In genomic region chr1:71080178-71080781, GRCh38 we compare ENCODE assay signal across 8 cellular contexts. TPM values are rescaled to one million over a fixed set of nuclear protein-coding genes. Genes with fewer than 3 reads are reported as not detected.
DNase-seq lines count a peak whose midpoint lies in the region; ATAC-seq and TF ChIP-seq lines count a peak whose summit lies in the region.

No MANE protein-coding gene starts in this region.

- H3K4me1 ChIP-seq in neutrophil (ENCODE audit: control insufficient read depth in 1 of 2, insufficient read depth in 1 of 2, low read depth in 1 of 2, low read length in 1 of 2), result peaks cover 16 to 25% of the 10 kb centered on the region in 2 experiments

- intact Hi-C loops in CD4-positive, alpha-beta T cell (cut with DNase I, micrococcal nuclease), result loop anchor here (2.0 to 10.0 kb wide), 6 partner anchors 31 to 873 kb away; partner anchors contain the start of genes ANKRD13C (in 2 of the 2) and CTH (in 2 of the 2)

- peak overlapping the region; percentile 94 for H3K27ac ChIP-seq in CD4-positive, alpha-beta T cell (ENCODE audit: low read depth, low read length)
- H3K27ac ChIP-seq in neutrophil, result peak overlapping the region; percentile 91

- H3K27me3 Mint-ChIP-seq in CD4-positive, alpha-beta T cell, result peaks cover 23% of the 10 kb centered on the region
- peaks cover 38% of the 10 kb centered on the region for H3K27me3 Mint-ChIP-seq in WTC11 (ENCODE audit: low read depth)

- H3K9me3 ChIP-seq in CD4-positive, alpha-beta T cell (ENCODE audit: control insufficient read depth, low read length), result no peaks in the 10 kb centered on the region
- no peaks in the 10 kb centered on the region for H3K9me3 ChIP-seq in neutrophil

- ATAC-seq in CD4-positive, alpha-beta T cell (ENCODE audit: poor library complexity), result no peak
- ATAC-seq in GM18907 (IDR thresholded peaks at IDR 0.05; ENCODE audit: unreplicated experiment), result peak; percentile 17
- 0 out of 2 replicates have a peak, but pooled peaks have one; percentile 5 for ATAC-seq in WTC11
- ATAC-seq in HG03039 (IDR thresholded peaks at IDR 0.05; ENCODE audit: unreplicated experiment), result no peak

- TF ChIP-seq CTCF in CD4-positive, alpha-beta T cell (IDR thresholded peaks at IDR 0.05), result no peak
- no peak for TF ChIP-seq CTCF in WTC11 (IDR thresholded peaks at IDR 0.05)
- TF ChIP-seq CTCF in fibroblast of pulmonary artery (IDR thresholded peaks at IDR 0.05; ENCODE audit: low read length, missing control alignments), result no peak
- TF ChIP-seq CTCF in neutrophil (IDR thresholded peaks at IDR 0.05), result no peak

- CTCF ChIA-PET in CD4-positive, alpha-beta T cell (lab: Charles Lee), result interaction anchor here (1.1 to 1.3 kb wide), 10 partner anchors 8 to 871 kb away, joined by 3 to 9 read pairs (median 4); partner anchors contain the start of genes CTH, PTGER3 and SRSF11
- CTCF ChIA-PET in WTC11 (lab: Charles Lee), result interaction anchor here (0.6 to 1.3 kb wide), 5 partner anchors 52 to 568 kb away, joined by 3 to 7 read pairs (median 3); no protein-coding TSS in a partner anchor

- POLR2A ChIA-PET in CD4-positive, alpha-beta T cell (lab: Charles Lee), result interaction anchor here (0.7 to 1.8 kb wide), 13 partner anchors 8 to 875 kb away, joined by 3 to 26 read pairs (median 11); partner anchors contain the start of genes ANKRD13C, CTH, LRRC40 and SRSF11
- POLR2A ChIA-PET in WTC11 (lab: Charles Lee), result no interaction called here

- H3K4me3 ChIP-seq in fibroblast of pulmonary artery (replicated peaks; ENCODE audit: low read depth, low read length), result peak overlapping the region; percentile 92
- H3K4me3 ChIP-seq in neutrophil (ENCODE audit: low read depth in 1 of 2, low read length in 1 of 2), result peak overlapping the region; percentile 76 to 93

- H3K36me3 ChIP-seq in neutrophil, result peaks cover 30% of the 10 kb centered on the region

- peaks cover 2% of the 10 kb centered on the region for H3K9me3 Mint-ChIP-seq in CD4-positive, alpha-beta T cell
- peaks cover 7% of the 10 kb centered on the region for H3K9me3 Mint-ChIP-seq in WTC11

- peaks cover 59% of the 10 kb centered on the region for H3K4me1 Mint-ChIP-seq in CD4-positive, alpha-beta T cell (ENCODE audit: low read depth)
- peaks cover 8% of the 10 kb centered on the region for H3K4me1 Mint-ChIP-seq in WTC11

- peak overlapping the region; percentile 97 for H3K4me3 Mint-ChIP-seq in CD4-positive, alpha-beta T cell
- H3K4me3 Mint-ChIP-seq in WTC11, result peak overlapping the region; percentile 87

- H3K27ac Mint-ChIP-seq in CD4-positive, alpha-beta T cell, result peak overlapping the region; percentile 100
- H3K27ac Mint-ChIP-seq in WTC11, result peak overlapping the region; percentile 99

- DNase-seq in CD4-positive, alpha-beta T cell, result peak in 1 of 10 experiments; percentile 1
- DNase-seq in HPDE6-E6E7 (ENCODE audit: extremely low spot score) (peak; percentile 22), WTC11 (ENCODE audit: low spot score) (no peak), fibroblast of pulmonary artery (ENCODE audit: low read depth) (peak; percentile 13), T-helper 9 cell (no peak)

- peaks cover 52% of the 10 kb centered on the region for H3K36me3 Mint-ChIP-seq in CD4-positive, alpha-beta T cell (ENCODE audit: low read depth)
- H3K36me3 Mint-ChIP-seq in WTC11, result peaks cover 25% of the 10 kb centered on the region

- peaks cover 13% of the 10 kb centered on the region for H3K27me3 ChIP-seq in CD4-positive, alpha-beta T cell (ENCODE audit: control insufficient read depth, insufficient read depth, low read length)
- H3K27me3 ChIP-seq in neutrophil, result peaks cover 30% of the 10 kb centered on the region

TF ChIP-seq in WTC11, 78 proteins besides CTCF, POLR2A, EP300 and RAD21:
- TF ChIP-seq USF1 (CRISPR knock-in tag; IDR thresholded peaks at IDR 0.05) (peak; percentile 34; the same call in 1 of the 2 replicates), FOXP4 (CRISPR knock-in tag; IDR thresholded peaks at IDR 0.05) (no peak), USF2 (CRISPR knock-in tag; IDR thresholded peaks at IDR 0.05) (peak; percentile 63; the same call in 1 of the 2 replicates)

RNA-seq across cellular contexts. Expression of gene ZRANB2, which starts 0.6 kb away (rescaled TPM):
- total RNA-seq in CD4-positive, alpha-beta T cell, result 100 to 1,000 TPM; 102 TPM
- total RNA-seq in WTC11 (2021), result 77.3 to 85.8 TPM (median 80.1 TPM) in 3 replicates

RNA-seq across cellular contexts. Expression of gene PTGER3, which starts 32.7 kb away (rescaled TPM):
- total RNA-seq in CD4-positive, alpha-beta T cell, result not detected
- total RNA-seq in WTC11 (2021), result 0.46 to 0.66 TPM (median 0.50 TPM) in 3 replicates

Comparison
In these comparisons a context has a peak if more than half of its experiments do, and no peak if none do; other contexts are left out.
1. ATAC-seq: peak in GM18907 (single experiment) and WTC11 (single experiment); none in CD4-positive, alpha-beta T cell (single experiment) and HG03039 (single experiment).
2. DNase-seq: peak in HPDE6-E6E7 (single experiment) and fibroblast of pulmonary artery (single experiment); none in WTC11 (single experiment) and T-helper 9 cell (single experiment).